ENCODE assay signal across 1 cellular context in the genomic region with DNA sequence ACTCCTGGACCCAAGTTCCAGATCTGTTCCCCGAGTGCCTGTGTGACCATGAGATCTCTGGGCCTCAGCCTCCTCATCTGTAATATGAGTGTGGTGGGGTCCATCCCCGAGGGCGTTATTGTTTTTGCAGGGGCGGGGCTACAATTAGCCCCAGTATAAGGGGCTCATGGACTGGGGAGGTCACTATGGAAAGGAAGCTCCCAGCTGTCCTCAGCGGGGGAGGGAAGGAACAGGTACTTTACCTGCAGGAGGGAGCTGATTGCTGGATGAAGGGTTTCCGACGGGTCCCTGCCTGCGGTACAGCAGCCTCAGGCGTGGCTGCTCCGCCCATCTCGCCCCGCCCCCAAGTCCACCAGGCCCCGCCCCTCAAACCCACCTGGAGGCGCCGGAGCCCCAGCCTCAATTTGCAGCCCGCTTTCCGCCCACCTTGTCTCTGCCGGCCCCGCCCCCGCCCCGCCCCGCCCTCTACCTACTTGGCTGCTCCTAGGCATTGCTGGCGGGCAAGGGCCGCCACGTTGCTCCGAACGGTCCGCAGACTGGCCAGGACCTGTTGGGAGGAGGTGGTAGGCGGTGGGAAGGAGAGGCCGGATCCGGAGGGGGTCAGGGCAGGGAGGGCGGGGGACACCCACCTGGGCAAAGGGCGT.
TF ChIP-seq lines count a peak whose summit lies in the region.

No MANE protein-coding gene starts in this region.

TF ChIP-seq in K562, 482 proteins besides CTCF, POLR2A, EP300 and RAD21:
- TF ChIP-seq, protein P1, sequence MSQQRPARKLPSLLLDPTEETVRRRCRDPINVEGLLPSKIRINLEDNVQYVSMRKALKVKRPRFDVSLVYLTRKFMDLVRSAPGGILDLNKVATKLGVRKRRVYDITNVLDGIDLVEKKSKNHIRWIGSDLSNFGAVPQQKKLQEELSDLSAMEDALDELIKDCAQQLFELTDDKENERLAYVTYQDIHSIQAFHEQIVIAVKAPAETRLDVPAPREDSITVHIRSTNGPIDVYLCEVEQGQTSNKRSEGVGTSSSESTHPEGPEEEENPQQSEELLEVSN (IDR thresholded peaks at IDR 0.05; ENCODE audit: borderline replicate concordance in 1 of 2, extremely low read depth in 1 of 2, insufficient read depth in 1 of 2, insufficient read length in 1 of 2, low read depth in 1 of 2, low read length in 1 of 2, poor library complexity in 1 of 2, severe bottlenecking in 1 of 2), result peak in 1 of 2 experiments; percentile 21
- TF ChIP-seq EZH2 (IDR thresholded peaks at IDR 0.05; ENCODE audit: borderline replicate concordance, low read depth, low read length), result no peak
